In the genomic region with DNA sequence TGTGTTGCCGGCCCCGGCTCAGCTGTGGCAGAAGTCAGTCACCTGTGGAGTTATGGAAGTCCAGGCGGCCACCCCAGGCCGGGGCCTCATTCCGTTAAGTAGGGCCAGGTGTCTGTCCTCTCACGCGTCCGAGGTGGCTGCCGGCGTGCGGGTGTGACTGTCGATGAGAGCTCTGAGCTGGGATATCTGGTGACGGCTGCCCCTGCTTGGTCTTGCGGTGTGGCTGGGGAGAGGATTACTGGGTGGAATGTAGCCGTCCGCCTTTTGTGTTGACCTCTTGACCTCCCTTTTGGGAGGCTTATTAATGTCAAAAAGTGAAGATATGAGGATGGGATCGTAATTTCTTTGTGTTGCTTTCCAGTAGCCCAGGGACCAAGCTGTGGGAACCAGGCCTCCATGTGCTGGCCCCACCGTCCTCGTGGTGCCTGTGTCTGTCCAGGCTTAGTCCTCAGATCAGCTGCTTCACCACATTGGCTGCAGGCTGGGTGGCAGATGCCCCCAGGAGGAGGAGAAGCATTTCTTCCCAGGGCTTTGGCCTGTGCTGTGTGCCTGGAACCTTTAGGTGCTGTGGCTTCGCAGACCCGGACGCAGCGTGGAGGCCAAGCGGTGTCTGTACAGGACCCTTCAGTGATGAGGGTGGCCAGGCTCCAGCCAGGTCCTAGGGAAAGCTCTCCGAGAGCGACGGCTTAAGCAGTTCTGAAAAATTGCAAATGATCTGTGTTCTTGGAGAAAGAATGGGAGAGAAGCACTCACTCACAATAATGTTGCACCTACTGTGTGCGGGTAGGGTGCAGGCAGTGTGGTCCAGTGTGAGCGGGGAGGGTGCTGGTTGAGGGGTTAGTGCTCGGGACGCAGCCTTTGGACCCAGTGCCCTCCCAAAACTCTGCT, we compare ENCODE assay signal across 1 cellular context.
TF ChIP-seq lines count a peak whose summit lies in the region.

No MANE protein-coding gene starts in this region.

TF ChIP-seq in WTC11, 78 proteins besides CTCF, POLR2A, EP300 and RAD21 (continued from another document):
- TF ChIP-seq AFF4 (CRISPR knock-in tag; IDR thresholded peaks at IDR 0.05; ENCODE audit: borderline replicate concordance) (no peak), ZMAT4 (CRISPR knock-in tag; IDR thresholded peaks at IDR 0.05) (no peak), SOX15 (CRISPR knock-in tag; IDR thresholded peaks at IDR 0.05) (no peak), USF1 (CRISPR knock-in tag; IDR thresholded peaks at IDR 0.05) (no peak), ZNF121 (CRISPR knock-in tag; IDR thresholded peaks at IDR 0.05) (no peak)
